Comparison of ENCODE assay signal across 8 cellular contexts in genomic region chr10:103278862-103279298, GRCh38. TPM values are rescaled to one million over a fixed set of nuclear protein-coding genes. Genes with fewer than 3 reads are reported as not detected.
DNase-seq lines count a peak whose midpoint lies in the region; ATAC-seq and TF ChIP-seq lines count a peak whose summit lies in the region.

No MANE protein-coding gene starts in this region.

- peaks cover 10% of the 10 kb centered on the region for H3K4me1 Mint-ChIP-seq in activated CD4-positive, alpha-beta T cell treated with anti-CD3 and anti-CD28 coated beads, Interleukin-2, amount 10 ng/mL, durations not matched to agents 24 days and 14 days
- H3K4me1 Mint-ChIP-seq in endothelial cell (ENCODE audit: unreplicated experiment), result peaks cover 10% of the 10 kb centered on the region

- H3K27ac Mint-ChIP-seq in activated CD4-positive, alpha-beta T cell treated with anti-CD3 and anti-CD28 coated beads, Interleukin-2, amount 10 ng/mL, durations not matched to agents 24 days and 14 days, result peak overlapping the region; percentile 30
- H3K27ac Mint-ChIP-seq in endothelial cell (ENCODE audit: unreplicated experiment), result no peak overlapping the region

- DNase-seq in AG20443 (ENCODE audit: low spot score) (peak; percentile 55), HT-29 (ENCODE audit: low spot score) (peak; percentile 7), endothelial cell (ENCODE audit: low spot score) (peak; percentile 69), osteoblast (ENCODE audit: insufficient read length, low spot score, missing footprints) (peak; percentile 76), middle frontal gyrus (ENCODE audit: extremely low spot score, low spot score) (no peak), GM19238 (ENCODE audit: insufficient read length, low spot score) (no peak)
- DNase-seq in activated CD4-positive, alpha-beta T cell treated with anti-CD3 and anti-CD28 coated beads, Interleukin-2, amount 10 ng/mL, durations not matched to agents 24 days and 14 days, result peak; percentile 87

- no peak for ATAC-seq in GM19324 (IDR thresholded peaks at IDR 0.05; ENCODE audit: low FRiP score, unreplicated experiment)

- H3K27me3 ChIP-seq in osteoblast (ENCODE audit: insufficient read depth, low read length), result peaks cover 85% of the 10 kb centered on the region

- H3K79me2 ChIP-seq in osteoblast (ENCODE audit: insufficient read depth, low read length), result no peaks in the 10 kb centered on the region

- peaks cover 9% of the 10 kb centered on the region for H3K9me3 Mint-ChIP-seq in activated CD4-positive, alpha-beta T cell treated with anti-CD3 and anti-CD28 coated beads, Interleukin-2, amount 10 ng/mL, durations not matched to agents 24 days and 14 days
- peaks cover 4% of the 10 kb centered on the region for H3K9me3 Mint-ChIP-seq in endothelial cell (ENCODE audit: unreplicated experiment)

- intact Hi-C loops in activated CD4-positive, alpha-beta T cell treated with anti-CD3 and anti-CD28 coated beads, Interleukin-2, amount 10 ng/mL, durations not matched to agents 24 days and 14 days (cut with micrococcal nuclease), result no loop called here

- H3K4me3 Mint-ChIP-seq in activated CD4-positive, alpha-beta T cell treated with anti-CD3 and anti-CD28 coated beads, Interleukin-2, amount 10 ng/mL, durations not matched to agents 24 days and 14 days, result peak overlapping the region; percentile 56
- peak overlapping the region; percentile 84 for H3K4me3 Mint-ChIP-seq in endothelial cell (ENCODE audit: unreplicated experiment)

- no peaks in the 10 kb centered on the region for H3K9me3 ChIP-seq in osteoblast (ENCODE audit: low read depth, low read length)

- H3K4me2 ChIP-seq in osteoblast (ENCODE audit: insufficient read depth, low read length), result no peak overlapping the region

- H3K4me3 ChIP-seq in osteoblast (ENCODE audit: insufficient read depth, low read length), result no peak overlapping the region

- H3K27ac ChIP-seq in osteoblast (ENCODE audit: low read depth, low read length), result no peak overlapping the region

- H3K36me3 Mint-ChIP-seq in activated CD4-positive, alpha-beta T cell treated with anti-CD3 and anti-CD28 coated beads, Interleukin-2, amount 10 ng/mL, durations not matched to agents 24 days and 14 days (ENCODE audit: low read depth), result peaks cover 2% of the 10 kb centered on the region
- H3K36me3 Mint-ChIP-seq in endothelial cell (ENCODE audit: low read depth, unreplicated experiment), result peaks cover 6% of the 10 kb centered on the region

- H3K4me1 ChIP-seq in osteoblast (ENCODE audit: insufficient read depth, low read length), result no peaks in the 10 kb centered on the region

- H4K20me1 ChIP-seq in osteoblast (ENCODE audit: insufficient read depth, low read length), result no peaks in the 10 kb centered on the region

- peaks cover 70% of the 10 kb centered on the region for H3K27me3 Mint-ChIP-seq in activated CD4-positive, alpha-beta T cell treated with anti-CD3 and anti-CD28 coated beads, Interleukin-2, amount 10 ng/mL, durations not matched to agents 24 days and 14 days
- peaks cover 17% of the 10 kb centered on the region for H3K27me3 Mint-ChIP-seq in endothelial cell (ENCODE audit: unreplicated experiment)

- H2AFZ ChIP-seq in osteoblast (ENCODE audit: low read length), result no peak overlapping the region

- H3K36me3 ChIP-seq in osteoblast (ENCODE audit: insufficient read depth, low read length), result no peaks in the 10 kb centered on the region

- TF ChIP-seq CTCF in endothelial cell (IDR thresholded peaks at IDR 0.05; ENCODE audit: unreplicated experiment) (no peak), osteoblast (IDR thresholded peaks at IDR 0.05; ENCODE audit: extremely low read depth, low read depth, low read length) (no peak)

RNA-seq across cellular contexts. Expression of gene INA, which starts 1.9 kb away (rescaled TPM):
- total RNA-seq in HT-29 (2014; rRNA removed; shearing (Covaris generic)), result not detected in 2 replicates
- total RNA-seq in activated CD4-positive, alpha-beta T cell treated with anti-CD3 and anti-CD28 coated beads, Interleukin-2, amount 10 ng/mL, durations not matched to agents 24 days and 14 days, result 0.92 and 1.4 TPM in 2 replicates
- total RNA-seq in endothelial cell (ENCODE audit: unreplicated experiment) (0.23 TPM), osteoblast (0.29 and 0.36 TPM in 2 replicates)

RNA-seq across cellular contexts. Expression of gene RPEL1, which starts 33.2 kb away (rescaled TPM):
- 0.05 and 0.10 TPM in 2 replicates for total RNA-seq in HT-29 (2014; rRNA removed; shearing (Covaris generic))
- total RNA-seq in activated CD4-positive, alpha-beta T cell treated with anti-CD3 and anti-CD28 coated beads, Interleukin-2, amount 10 ng/mL, durations not matched to agents 24 days and 14 days, result not detected in 2 replicates
- total RNA-seq in endothelial cell (ENCODE audit: unreplicated experiment) (not detected), osteoblast (0.29 and 0.36 TPM in 2 replicates)

Comparison
In these comparisons a context has a peak if more than half of its experiments do, and no peak if none do; other contexts are left out.
1. DNase-seq: peak in AG20443 (single experiment), HT-29 (single experiment), activated CD4-positive, alpha-beta T cell treated with anti-CD3 and anti-CD28 coated beads, Interleukin-2, amount 10 ng/mL, durations not matched to agents 24 days and 14 days (single experiment), endothelial cell (single experiment) and osteoblast (single experiment); none in middle frontal gyrus (single experiment) and GM19238 (single experiment).